In genomic region chr11:94719864-94720263, GRCh38 we compare ENCODE assay signal across 29 cellular contexts.
"Had no signal": no experiment of that assay in that cellular context is flagged by ENCODE, and none has a peak within 500 bp of the region (broad histone marks: within the 10 kb centered on the region; RNA-seq: fewer than 3 reads in every experiment).

No MANE protein-coding gene starts in this region.

- H3K9ac ChIP-seq: neural progenitor cell had no signal

- H3K9me3 ChIP-seq: pancreas, prostate gland, right lobe of liver, sigmoid colon, spleen, suprapubic skin, testis, tibial artery, upper lobe of right lung, uterus had no signal

- H3K9me3 Mint-ChIP-seq: stimulated activated memory B cell treated with anti-CD40 and anti-IgM and Interleukin-4, amounts not matched to agents 10 μg/mL and 1 μg/mL and 100 μg/mL, for 72 hours; stimulated activated naive CD8-positive, alpha-beta T cell treated with anti-CD3 and anti-CD28 coated beads, Interleukin-15, amount 100 ng/mL, for 72 hours; type B pancreatic cell had no signal

- H3K27ac ChIP-seq: neural progenitor cell, pancreas, prostate gland, right lobe of liver, sigmoid colon, skin epidermis, spleen, suprapubic skin, testis, tibial artery, transverse colon, upper lobe of right lung, uterus had no signal

- H3K27me3 Mint-ChIP-seq: type B pancreatic cell had no signal

- H3K4me1 ChIP-seq: neural progenitor cell, pancreas, prostate gland, right lobe of liver, sigmoid colon, spleen, suprapubic skin, testis, tibial artery, transverse colon, upper lobe of right lung, uterus had no signal

- H3K36me3 ChIP-seq: pancreas, prostate gland, right lobe of liver, sigmoid colon, spleen, suprapubic skin, tibial artery, transverse colon, upper lobe of right lung, uterus had no signal

- FAIRE-seq: pancreas had no signal

- H3K4me3 ChIP-seq: neural progenitor cell, pancreas, prostate gland, right lobe of liver, sigmoid colon, skin epidermis, smooth muscle cell, spleen, suprapubic skin, testis, tibial artery, transverse colon, upper lobe of right lung, uterus had no signal

- ATAC-seq: naive thymus-derived CD4-positive, alpha-beta T cell; natural killer cell; pancreas; right cardiac atrium; right lobe of liver; stimulated activated memory B cell treated with anti-CD40 and anti-IgM and Interleukin-4, amounts not matched to agents 10 μg/mL and 1 μg/mL and 100 μg/mL, for 72 hours; stimulated activated naive CD8-positive, alpha-beta T cell treated with anti-CD3 and anti-CD28 coated beads, Interleukin-15, amount 100 ng/mL, for 72 hours; stimulated activated naive CD8-positive, alpha-beta T cell treated with anti-CD3 and anti-CD28 coated beads, Interleukin-15, Interleukin-2, amounts not matched to agents 100 U/mL and 50 U/mL, for 24 hours; upper lobe of right lung had no signal

- H3K4me1 Mint-ChIP-seq: naive thymus-derived CD4-positive, alpha-beta T cell; natural killer cell; nephron; neural progenitor cell; stimulated activated memory B cell treated with anti-CD40 and anti-IgM and Interleukin-4, amounts not matched to agents 10 μg/mL and 1 μg/mL and 100 μg/mL, for 72 hours; stimulated activated naive CD8-positive, alpha-beta T cell treated with anti-CD3 and anti-CD28 coated beads, Interleukin-15, amount 100 ng/mL, for 72 hours had no signal

- DNase-seq: naive thymus-derived CD4-positive, alpha-beta T cell; natural killer cell; pancreas; right cardiac atrium; right lobe of liver; sigmoid colon; spleen; stimulated activated CD4-positive, alpha-beta T cell treated with anti-CD3 and anti-CD28 coated beads, Interleukin-12 subunit alpha, Interleukin-12 subunit beta, amount 100 ng/mL, for 4 hours; stimulated activated CD4-positive, alpha-beta T cell treated with anti-CD3 and anti-CD28 coated beads, Interleukin-1b, Interleukin-23, amount 100 ng/mL, for 48 hours; stimulated activated CD4-positive, alpha-beta T cell treated with anti-CD3 and anti-CD28 coated beads, Interleukin-4, amount 100 ng/mL, for 1 hour; stimulated activated CD4-positive, alpha-beta T cell treated with anti-CD3 and anti-CD28 coated beads, Interleukin-4, amount 100 ng/mL, for 4 hours; stimulated activated CD8-positive, alpha-beta memory T cell treated with anti-CD3 and anti-CD28 coated beads, Interleukin-4, amount 100 ng/mL, for 48 hours; stimulated activated naive CD4-positive, alpha-beta T cell; stimulated activated naive CD8-positive, alpha-beta T cell treated with anti-CD3 and anti-CD28 coated beads, Interleukin-15, amount 100 ng/mL, for 72 hours; stimulated activated naive CD8-positive, alpha-beta T cell treated with anti-CD3 and anti-CD28 coated beads, Interleukin-15, Interleukin-2, amounts not matched to agents 100 U/mL and 50 U/mL, for 24 hours; substantia nigra; testis; tibial artery; transverse colon; upper lobe of right lung; uterus had no signal

- H2AFZ ChIP-seq: neural progenitor cell had no signal

- H3K27ac Mint-ChIP-seq: naive thymus-derived CD4-positive, alpha-beta T cell; natural killer cell; nephron; neural progenitor cell; stimulated activated memory B cell treated with anti-CD40 and anti-IgM and Interleukin-4, amounts not matched to agents 10 μg/mL and 1 μg/mL and 100 μg/mL, for 72 hours; stimulated activated naive CD8-positive, alpha-beta T cell treated with anti-CD3 and anti-CD28 coated beads, Interleukin-15, amount 100 ng/mL, for 72 hours; type B pancreatic cell had no signal

- H3K27me3 ChIP-seq: neural progenitor cell, pancreas, right lobe of liver, sigmoid colon, suprapubic skin, testis, tibial artery, upper lobe of right lung, uterus had no signal

- H3K4me2 ChIP-seq: neural progenitor cell, smooth muscle cell had no signal

- H3K4me3 Mint-ChIP-seq: naive thymus-derived CD4-positive, alpha-beta T cell; natural killer cell; nephron; neural progenitor cell; stimulated activated memory B cell treated with anti-CD40 and anti-IgM and Interleukin-4, amounts not matched to agents 10 μg/mL and 1 μg/mL and 100 μg/mL, for 72 hours; stimulated activated naive CD8-positive, alpha-beta T cell treated with anti-CD3 and anti-CD28 coated beads, Interleukin-15, amount 100 ng/mL, for 72 hours; type B pancreatic cell had no signal

- H3K36me3 Mint-ChIP-seq: naive thymus-derived CD4-positive, alpha-beta T cell; neural progenitor cell; stimulated activated memory B cell treated with anti-CD40 and anti-IgM and Interleukin-4, amounts not matched to agents 10 μg/mL and 1 μg/mL and 100 μg/mL, for 72 hours; type B pancreatic cell had no signal
